Comparison of ENCODE assay signal across 12 cellular contexts in the genomic region with DNA sequence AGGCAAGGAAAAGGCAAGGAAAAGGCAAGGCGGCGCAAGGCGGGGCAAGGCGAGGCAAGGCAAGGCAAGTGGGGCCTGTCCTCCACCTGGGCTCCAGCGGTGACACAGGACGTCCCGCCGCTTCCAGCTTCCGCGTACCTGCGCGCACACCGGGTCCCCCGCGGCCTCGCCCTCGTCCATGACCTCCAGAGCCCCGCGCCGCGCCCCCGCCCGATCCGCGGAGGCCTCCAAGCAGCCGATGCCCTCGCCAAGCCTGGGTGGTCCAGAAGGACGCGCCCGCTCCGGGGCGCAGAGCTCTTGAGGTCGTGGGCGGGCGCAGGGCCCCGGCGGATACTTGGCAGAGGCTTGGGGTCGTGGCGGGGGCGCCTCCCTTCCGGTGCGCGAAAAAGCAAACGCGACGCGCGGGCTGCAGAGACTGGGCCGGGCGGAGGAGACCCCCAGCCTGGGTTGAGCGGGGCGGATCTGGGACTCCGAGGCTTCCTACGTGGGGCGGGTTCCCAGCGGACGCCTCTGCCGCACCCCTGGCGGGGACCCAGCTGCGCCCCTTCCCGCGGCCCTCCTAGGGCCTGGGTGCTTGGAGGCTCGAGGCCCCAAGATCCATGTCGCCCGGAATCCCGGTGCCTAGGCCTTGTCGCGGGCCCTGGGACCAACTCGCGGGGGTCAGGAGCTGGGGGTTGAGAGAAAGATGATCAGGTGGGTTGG.
DNase-seq lines count a peak whose midpoint lies in the region; ATAC-seq and TF ChIP-seq lines count a peak whose summit lies in the region.
"Had no signal": no experiment of that assay in that cellular context is flagged by ENCODE, and none has a peak within 500 bp of the region (broad histone marks: within the 10 kb centered on the region; RNA-seq: fewer than 3 reads in every experiment).

No MANE protein-coding gene starts in this region.

- ATAC-seq in GM18867 (IDR thresholded peaks at IDR 0.05; ENCODE audit: unreplicated experiment) (no peak), HG02885 (IDR thresholded peaks at IDR 0.05; ENCODE audit: poor library complexity, unreplicated experiment) (no peak)

- no peaks in the 10 kb centered on the region for H4K20me1 ChIP-seq in fibroblast of lung (ENCODE audit: control insufficient read depth, extremely low read depth, insufficient read depth, low read length)
- H4K20me1 ChIP-seq: BLaER1 treated with 17β-estradiol and CSF1 and Interleukin-3, amounts not matched to agents 10 nM and 100 nM had no signal

- H3K4me1 ChIP-seq in Peyer's patch (peaks cover 0 to 10% (median 0%) of the 10 kb centered on the region in 4 donors), fibroblast of lung (ENCODE audit: control insufficient read depth, extremely low read depth, insufficient read depth, low read length) (no peaks in the 10 kb centered on the region), subcutaneous abdominal adipose tissue (ENCODE audit: control insufficient read depth in 5 of 5, insufficient read depth in 5 of 5, low read length in 5 of 5) (peaks cover 0 to 16% (median 13%) of the 10 kb centered on the region in 5 donors)
- H3K4me1 ChIP-seq: BLaER1 treated with 17β-estradiol and CSF1 and Interleukin-3, amounts not matched to agents 10 nM and 100 nM had no signal

- H3K9me3 ChIP-seq in Peyer's patch (no peaks in the 10 kb centered on the region), fibroblast of lung (ENCODE audit: control insufficient read depth, insufficient read depth, low read depth, low read length) (no peaks in the 10 kb centered on the region), subcutaneous abdominal adipose tissue (ENCODE audit: control insufficient read depth in 5 of 5, low read length in 5 of 5) (peaks cover 0 to 3% (median 0%) of the 10 kb centered on the region in 5 donors)

- H3K4me2 ChIP-seq in fibroblast of lung (ENCODE audit: extremely low read depth, insufficient read depth, low read length), result peak overlapping the region; percentile 71
- H3K4me2 ChIP-seq: BLaER1 treated with 17β-estradiol and CSF1 and Interleukin-3, amounts not matched to agents 10 nM and 100 nM had no signal

- no peak for TF ChIP-seq POLR2A in Peyer's patch (IDR thresholded peaks at IDR 0.05)

- no peak overlapping the region for H2AFZ ChIP-seq in fibroblast of lung (ENCODE audit: low read length)

- TF ChIP-seq CTCF in Peyer's patch (IDR thresholded peaks at IDR 0.05) (no peak), fibroblast of lung (conservative IDR thresholded peaks at IDR 0.05 in 1 of 2, IDR thresholded peaks at IDR 0.05 in 1 of 2; ENCODE audit: low read depth in 1 of 2, low read length in 2 of 2) (no peak)

- H3K27me3 ChIP-seq in Peyer's patch, result peaks cover 0 to 7% of the 10 kb centered on the region in 2 donors
- H3K27me3 ChIP-seq in fibroblast of lung (ENCODE audit: control insufficient read depth, insufficient read depth, low read length), result peaks cover 23% of the 10 kb centered on the region
- H3K27me3 ChIP-seq in subcutaneous abdominal adipose tissue (ENCODE audit: control insufficient read depth in 5 of 5, insufficient read depth in 4 of 5, low read length in 5 of 5), result peaks cover 19 to 41% (median 32%) of the 10 kb centered on the region in 5 donors
- H3K27me3 ChIP-seq: BLaER1 treated with 17β-estradiol and CSF1 and Interleukin-3, amounts not matched to agents 10 nM and 100 nM had no signal

- DNase-seq in Peyer's patch (peak in 1 of 3 donors; percentile 68), fibroblast of lung (ENCODE audit: low read depth in 2 of 2) (no peak), mucosa of gallbladder (ENCODE audit: low spot score) (peak; percentile 32), MV-4-11 (lab: John Stamatoyannopoulos, UW) (no peak), NCI-H1930 (lab: John Stamatoyannopoulos, UW) (no peak)
- DNase-seq: activated T-cell treated with anti-CD3 and anti-CD28 coated beads for 4 hours; SHP77 treated with DMSO at 0.1 percent for 48 hours; stimulated activated CD4-positive, alpha-beta T cell treated with anti-CD3 and anti-CD28 coated beads, Interleukin-15, amount 100 ng/mL, for 24 hours had no signal

- H3K36me3 ChIP-seq in Peyer's patch, result no peaks in the 10 kb centered on the region
- H3K36me3 ChIP-seq in fibroblast of lung (ENCODE audit: control insufficient read depth, insufficient read depth, low read length), result no peaks in the 10 kb centered on the region
- H3K36me3 ChIP-seq in subcutaneous abdominal adipose tissue (ENCODE audit: control insufficient read depth in 5 of 5, insufficient read depth in 5 of 5, low read length in 5 of 5), result no peaks in the 10 kb centered on the region
- H3K36me3 ChIP-seq: BLaER1 treated with 17β-estradiol and CSF1 and Interleukin-3, amounts not matched to agents 10 nM and 100 nM had no signal

- H3K79me2 ChIP-seq in fibroblast of lung (ENCODE audit: control insufficient read depth, insufficient read depth, low read length), result no peaks in the 10 kb centered on the region

- H3K9ac ChIP-seq in fibroblast of lung (ENCODE audit: insufficient read depth, low read length) (no peak overlapping the region), subcutaneous abdominal adipose tissue (ENCODE audit: low read length in 5 of 5) (no peak overlapping the region)
- H3K9ac ChIP-seq: BLaER1 treated with 17β-estradiol and CSF1 and Interleukin-3, amounts not matched to agents 10 nM and 100 nM had no signal

- H3K27ac ChIP-seq in Peyer's patch (peak overlapping the region in 1 of 4 donors; percentile 9), fibroblast of lung (ENCODE audit: insufficient read depth, low read length) (no peak overlapping the region), subcutaneous abdominal adipose tissue (ENCODE audit: low read depth, low read length) (no peak overlapping the region)
- H3K27ac ChIP-seq: BLaER1 treated with 17β-estradiol and CSF1 and Interleukin-3, amounts not matched to agents 10 nM and 100 nM had no signal

- H3K4me3 ChIP-seq in Peyer's patch (peak overlapping the region in 3 of 4 donors; percentile 21 to 52 (median 48)), fibroblast of lung (replicated peaks in 1 of 4; ENCODE audit: control extremely low read depth in 1 of 4, insufficient read depth in 1 of 4, low read depth in 3 of 4, low read length in 4 of 4) (peak overlapping the region in 2 of 4 experiments; percentile 13 to 22), subcutaneous abdominal adipose tissue (ENCODE audit: low read depth in 1 of 5, low read length in 5 of 5) (peak overlapping the region in 4 of 5 donors; percentile 22 to 42 (median 28))
